Comparison of ENCODE assay signal across 12 cellular contexts in genomic region chr7:142463401-142463850, GRCh38.
DNase-seq lines count a peak whose midpoint lies in the region; ATAC-seq and TF ChIP-seq lines count a peak whose summit lies in the region.
"Had no signal": no experiment of that assay in that cellular context is flagged by ENCODE, and none has a peak within 500 bp of the region (broad histone marks: within the 10 kb centered on the region; RNA-seq: fewer than 3 reads in every experiment).

No MANE protein-coding gene starts in this region.

- peaks cover 34% of the 10 kb centered on the region for H3K4me1 Mint-ChIP-seq in activated T-helper 2 cell treated with anti-CD3 and anti-CD28 coated beads, Interferon-gamma antibody, Interleukin-2, Interleukin-4, amounts not matched to agents 10 μg/mL and 5 μg/mL and 100 μg/mL, durations not matched to agents 14 hours and 24 hours and 36 hours (ENCODE audit: low read depth)
- peaks cover 0 to 4% of the 10 kb centered on the region in 2 donors for H3K4me1 Mint-ChIP-seq in stimulated activated naive B cell treated with anti-CD40 and anti-IgM and Interleukin-4, amounts not matched to agents 10 μg/mL and 1 μg/mL and 100 μg/mL, for 72 hours

- no peaks in the 10 kb centered on the region for H3K36me3 ChIP-seq in lower lobe of right lung
- H3K36me3 ChIP-seq: brain microvascular endothelial cell had no signal

- no peak for TF ChIP-seq CTCF in lower lobe of right lung (IDR thresholded peaks at IDR 0.05)

- H3K27me3 ChIP-seq in lower lobe of right lung (ENCODE audit: low read depth) = peaks cover 1% of the 10 kb centered on the region
- H3K27me3 ChIP-seq: brain microvascular endothelial cell had no signal

- peaks cover 3% of the 10 kb centered on the region for H3K4me1 ChIP-seq in lower lobe of right lung

- peak overlapping the region; percentile 86 for H3K27ac Mint-ChIP-seq in activated T-helper 2 cell treated with anti-CD3 and anti-CD28 coated beads, Interferon-gamma antibody, Interleukin-2, Interleukin-4, amounts not matched to agents 10 μg/mL and 5 μg/mL and 100 μg/mL, durations not matched to agents 14 hours and 24 hours and 36 hours
- H3K27ac Mint-ChIP-seq in stimulated activated naive B cell treated with anti-CD40 and anti-IgM and Interleukin-4, amounts not matched to agents 10 μg/mL and 1 μg/mL and 100 μg/mL, for 72 hours = no peak overlapping the region
- H3K27ac Mint-ChIP-seq: activated B cell treated with CpG ODN at 0.5 μM for 24 hours had no signal

- ATAC-seq in HG03520 (IDR thresholded peaks at IDR 0.05; ENCODE audit: unreplicated experiment) (peak; percentile 51), lower lobe of right lung (no peak), Right ventricle myocardium inferior (no peak)
- peak; percentile 27 to 38 for ATAC-seq in stimulated activated naive B cell treated with anti-CD40 and anti-IgM and Interleukin-4, amounts not matched to agents 10 μg/mL and 1 μg/mL and 100 μg/mL, for 72 hours (replicated peaks)

- no peak overlapping the region for H3K4me3 ChIP-seq in lower lobe of right lung
- H3K4me3 ChIP-seq: PC-9 had no signal

- H3K27ac ChIP-seq in lower lobe of right lung = no peak overlapping the region
- H3K27ac ChIP-seq: brain microvascular endothelial cell, PC-9 had no signal

- no peaks in the 10 kb centered on the region for H3K36me3 Mint-ChIP-seq in activated T-helper 2 cell treated with anti-CD3 and anti-CD28 coated beads, Interferon-gamma antibody, Interleukin-2, Interleukin-4, amounts not matched to agents 10 μg/mL and 5 μg/mL and 100 μg/mL, durations not matched to agents 14 hours and 24 hours and 36 hours (ENCODE audit: low read depth)
- H3K36me3 Mint-ChIP-seq in stimulated activated naive B cell treated with anti-CD40 and anti-IgM and Interleukin-4, amounts not matched to agents 10 μg/mL and 1 μg/mL and 100 μg/mL, for 72 hours = no peaks in the 10 kb centered on the region

- H3K9me3 ChIP-seq in lower lobe of right lung = no peaks in the 10 kb centered on the region

- DNase-seq in activated gamma-delta T cell treated with Interleukin-2 at 50 U/mL for 16 hours (peak; percentile 11), activated gamma-delta T cell (lab: John Stamatoyannopoulos, UW) (no peak), lower lobe of right lung (no peak), iPS-NIHi7 (ENCODE audit: extremely low spot score) (no peak), Right ventricle myocardium inferior (ENCODE audit: missing footprints) (no peak)
- DNase-seq in activated T-helper 2 cell treated with anti-CD3 and anti-CD28 coated beads, Interferon-gamma antibody, Interleukin-2, Interleukin-4, amounts not matched to agents 10 μg/mL and 5 μg/mL and 100 μg/mL, durations not matched to agents 14 hours and 24 hours and 36 hours (ENCODE audit: low spot score) = no peak
- DNase-seq in stimulated activated naive B cell treated with anti-CD40 and anti-IgM and Interleukin-4, amounts not matched to agents 10 μg/mL and 1 μg/mL and 100 μg/mL, for 72 hours = no peak
- DNase-seq: activated B cell treated with CpG ODN at 0.5 μM for 24 hours, brain microvascular endothelial cell, NCI-H1092, PC-9 had no signal

- H3K27me3 Mint-ChIP-seq in activated T-helper 2 cell treated with anti-CD3 and anti-CD28 coated beads, Interferon-gamma antibody, Interleukin-2, Interleukin-4, amounts not matched to agents 10 μg/mL and 5 μg/mL and 100 μg/mL, durations not matched to agents 14 hours and 24 hours and 36 hours (ENCODE audit: low read depth) = peaks cover 7% of the 10 kb centered on the region
- peaks cover 23 to 26% of the 10 kb centered on the region in 2 donors for H3K27me3 Mint-ChIP-seq in stimulated activated naive B cell treated with anti-CD40 and anti-IgM and Interleukin-4, amounts not matched to agents 10 μg/mL and 1 μg/mL and 100 μg/mL, for 72 hours

- H3K4me3 Mint-ChIP-seq in activated T-helper 2 cell treated with anti-CD3 and anti-CD28 coated beads, Interferon-gamma antibody, Interleukin-2, Interleukin-4, amounts not matched to agents 10 μg/mL and 5 μg/mL and 100 μg/mL, durations not matched to agents 14 hours and 24 hours and 36 hours (ENCODE audit: low read depth) = peak overlapping the region; percentile 62
- no peak overlapping the region for H3K4me3 Mint-ChIP-seq in stimulated activated naive B cell treated with anti-CD40 and anti-IgM and Interleukin-4, amounts not matched to agents 10 μg/mL and 1 μg/mL and 100 μg/mL, for 72 hours
- H3K4me3 Mint-ChIP-seq: activated B cell treated with CpG ODN at 0.5 μM for 24 hours had no signal

- intact Hi-C loops in activated T-helper 2 cell treated with anti-CD3 and anti-CD28 coated beads, Interferon-gamma antibody, Interleukin-2, Interleukin-4, amounts not matched to agents 10 μg/mL and 5 μg/mL and 100 μg/mL, durations not matched to agents 14 hours and 24 hours and 36 hours (cut with micrococcal nuclease) = loop anchor here (5.0 kb wide), 1 partner anchor 34 kb away; no protein-coding TSS in a partner anchor
- intact Hi-C loops in lower lobe of right lung (cut with DNase I) = no loop called here
- intact Hi-C loops in Right ventricle myocardium inferior (cut with DNase I) = no loop called here

- H3K9me3 Mint-ChIP-seq in activated T-helper 2 cell treated with anti-CD3 and anti-CD28 coated beads, Interferon-gamma antibody, Interleukin-2, Interleukin-4, amounts not matched to agents 10 μg/mL and 5 μg/mL and 100 μg/mL, durations not matched to agents 14 hours and 24 hours and 36 hours = no peaks in the 10 kb centered on the region
- H3K9me3 Mint-ChIP-seq in stimulated activated naive B cell treated with anti-CD40 and anti-IgM and Interleukin-4, amounts not matched to agents 10 μg/mL and 1 μg/mL and 100 μg/mL, for 72 hours = no peaks in the 10 kb centered on the region
- H3K9me3 Mint-ChIP-seq: activated B cell treated with CpG ODN at 0.5 μM for 24 hours had no signal

Comparison
In these comparisons a context has a peak if more than half of its experiments do, and no peak if none do; other contexts are left out.
1. ATAC-seq: peak in HG03520 (single experiment) and stimulated activated naive B cell treated with anti-CD40 and anti-IgM and Interleukin-4, amounts not matched to agents 10 μg/mL and 1 μg/mL and 100 μg/mL, for 72 hours (2 of 2); none in lower lobe of right lung (0 of 2) and Right ventricle myocardium inferior (single experiment).